15 cellular contexts compared by ENCODE assay signal in genomic region chr1:1507305-1507704, GRCh38. TPM values are rescaled to one million over a fixed set of nuclear protein-coding genes. Genes with fewer than 3 reads are reported as not detected.
DNase-seq lines count a peak whose midpoint lies in the region; ATAC-seq and TF ChIP-seq lines count a peak whose summit lies in the region.
"Had no signal": no experiment of that assay in that cellular context is flagged by ENCODE, and none has a peak within 500 bp of the region (broad histone marks: within the 10 kb centered on the region; RNA-seq: fewer than 3 reads in every experiment).

No MANE protein-coding gene starts in this region.

- H3K79me1 ChIP-seq in mesendoderm (ENCODE audit: low read length): no peaks in the 10 kb centered on the region

- H3K9me3 ChIP-seq in osteoblast (ENCODE audit: low read depth, low read length): no peaks in the 10 kb centered on the region

- intact Hi-C loops in natural killer cell (cut with micrococcal nuclease): no loop called here

- H3K27ac ChIP-seq in osteoblast (ENCODE audit: low read depth, low read length): no peak overlapping the region
- no peak overlapping the region for H3K27ac ChIP-seq in mesendoderm (ENCODE audit: low read depth, low read length)
- H3K27ac ChIP-seq: GM23248, HL-60 had no signal

- no peak overlapping the region for H3K9ac ChIP-seq in mesendoderm (ENCODE audit: low read length)
- H3K9ac ChIP-seq: GM23248 had no signal

- H3K36me3 Mint-ChIP-seq in natural killer cell treated with Interleukin-12 subunit alpha and Interleukin-12 subunit beta and Interleukin-15 and Interleukin-18, amount 100 ng/mL, for 72 hours: no peaks in the 10 kb centered on the region
- H3K36me3 Mint-ChIP-seq in natural killer cell: no peaks in the 10 kb centered on the region
- no peaks in the 10 kb centered on the region for H3K36me3 Mint-ChIP-seq in immature natural killer cell
- H3K36me3 Mint-ChIP-seq in WTC11: no peaks in the 10 kb centered on the region

- no peak overlapping the region for H4K5ac ChIP-seq in mesendoderm (ENCODE audit: low read length)

- no peak overlapping the region for H3K4me3 ChIP-seq in osteoblast (ENCODE audit: insufficient read depth, low read length)
- no peak overlapping the region for H3K4me3 ChIP-seq in mesendoderm (ENCODE audit: low read length)
- H3K4me3 ChIP-seq: GM23248 had no signal

- no CpG with 5 or more reads among the region's 4 CpGs for WGBS in mesendoderm (ENCODE audit: extremely low coverage, insufficient coverage, low lambda C conversion rate)

- H3K56ac ChIP-seq in mesendoderm (ENCODE audit: low read length): no peak overlapping the region

- H2AK5ac ChIP-seq in mesendoderm (ENCODE audit: low read length): no peak overlapping the region

- no peaks in the 10 kb centered on the region for H3K27me3 Mint-ChIP-seq in natural killer cell treated with Interleukin-12 subunit alpha and Interleukin-12 subunit beta and Interleukin-15 and Interleukin-18, amount 100 ng/mL, for 72 hours
- no peaks in the 10 kb centered on the region for H3K27me3 Mint-ChIP-seq in natural killer cell (ENCODE audit: low read depth in 2 of 2)
- peaks cover 5 to 8% (median 7%) of the 10 kb centered on the region in 3 donors for H3K27me3 Mint-ChIP-seq in immature natural killer cell (ENCODE audit: low read depth in 3 of 3)
- H3K27me3 Mint-ChIP-seq in WTC11 (ENCODE audit: low read depth): no peaks in the 10 kb centered on the region
- H3K27me3 Mint-ChIP-seq: B cell; CD4-positive, alpha-beta T cell had no signal

- no peak overlapping the region for H3K4ac ChIP-seq in mesendoderm (ENCODE audit: low read depth, low read length)

- H3K4me1 ChIP-seq in osteoblast (ENCODE audit: insufficient read depth, low read length) (peaks cover 7% of the 10 kb centered on the region), mesendoderm (ENCODE audit: control insufficient read depth, low read depth, low read length) (no peaks in the 10 kb centered on the region)

- H3K4me2 ChIP-seq in osteoblast (ENCODE audit: insufficient read depth, low read length) (no peak overlapping the region), mesendoderm (ENCODE audit: low read length) (no peak overlapping the region)

- no peak overlapping the region for H2BK120ac ChIP-seq in mesendoderm (ENCODE audit: low read depth, low read length)

- POLR2A ChIA-PET in WTC11 (lab: Charles Lee): no interaction called here

- H3K27ac Mint-ChIP-seq in natural killer cell treated with Interleukin-12 subunit alpha and Interleukin-12 subunit beta and Interleukin-15 and Interleukin-18, amount 100 ng/mL, for 72 hours: peak overlapping the region; percentile 39 to 50
- H3K27ac Mint-ChIP-seq in natural killer cell (peak overlapping the region in 1 of 2 donors; percentile 95), immature natural killer cell (peak overlapping the region in 4 of 6 donors; percentile 23 to 94 (median 54)), WTC11 (no peak overlapping the region)
- H3K27ac Mint-ChIP-seq: B cell; CD4-positive, alpha-beta T cell had no signal

- no peaks in the 10 kb centered on the region for H4K20me1 ChIP-seq in osteoblast (ENCODE audit: insufficient read depth, low read length)

- H3K18ac ChIP-seq in mesendoderm (ENCODE audit: low read length): no peak overlapping the region

- no peaks in the 10 kb centered on the region for H3K9me3 Mint-ChIP-seq in natural killer cell treated with Interleukin-12 subunit alpha and Interleukin-12 subunit beta and Interleukin-15 and Interleukin-18, amount 100 ng/mL, for 72 hours
- H3K9me3 Mint-ChIP-seq in natural killer cell (no peaks in the 10 kb centered on the region), immature natural killer cell (no peaks in the 10 kb centered on the region), WTC11 (no peaks in the 10 kb centered on the region)
- H3K9me3 Mint-ChIP-seq: CD4-positive, alpha-beta T cell had no signal

- DNase-seq in natural killer cell treated with Interleukin-12 subunit alpha and Interleukin-12 subunit beta and Interleukin-15 and Interleukin-18, amount 100 ng/mL, for 72 hours (ENCODE audit: low spot score): no peak
- DNase-seq in natural killer cell: no peak
- no peak for DNase-seq in immature natural killer cell
- peak; percentile 49 for DNase-seq in osteoblast (ENCODE audit: insufficient read length, low spot score, missing footprints)
- DNase-seq in NCI-H226: no peak
- DNase-seq in mesendoderm: no peak
- DNase-seq in WTC11 (ENCODE audit: low spot score): no peak
- DNase-seq: C1 segment of cervical spinal cord; Calu3; CD4-positive, alpha-beta T cell; DMS 273 treated with DMSO at 0.1 percent for 48 hours; GM23248 had no signal

- no peak overlapping the region for H2BK5ac ChIP-seq in mesendoderm (ENCODE audit: low read length)

- no peaks in the 10 kb centered on the region for H3K27me3 ChIP-seq in osteoblast (ENCODE audit: insufficient read depth, low read length)
- H3K27me3 ChIP-seq in mesendoderm (ENCODE audit: insufficient read depth, low read length, poor library complexity): no peaks in the 10 kb centered on the region

- no peak overlapping the region for H4K8ac ChIP-seq in mesendoderm (ENCODE audit: low read depth, low read length)

- peaks cover 22 to 26% of the 10 kb centered on the region in 2 donors for H3K4me1 Mint-ChIP-seq in natural killer cell treated with Interleukin-12 subunit alpha and Interleukin-12 subunit beta and Interleukin-15 and Interleukin-18, amount 100 ng/mL, for 72 hours (ENCODE audit: low read depth in 2 of 2)
- H3K4me1 Mint-ChIP-seq in natural killer cell (peaks cover 20% of the 10 kb centered on the region in 2 donors), immature natural killer cell (peaks cover 19 to 23% of the 10 kb centered on the region in 2 donors), WTC11 (peaks cover 7% of the 10 kb centered on the region)

- H2BK15ac ChIP-seq in mesendoderm (replicated peaks; ENCODE audit: low read depth): no peak overlapping the region

- ATAC-seq in natural killer cell treated with Interleukin-12 subunit alpha and Interleukin-12 subunit beta and Interleukin-15 and Interleukin-18, amount 100 ng/mL, for 72 hours: no peak
- no peak for ATAC-seq in natural killer cell
- no peak for ATAC-seq in WTC11
- ATAC-seq: HCT116 had no signal

- no peak overlapping the region for H3K23ac ChIP-seq in mesendoderm (ENCODE audit: low read length)

- no peak overlapping the region for H3K4me3 Mint-ChIP-seq in natural killer cell treated with Interleukin-12 subunit alpha and Interleukin-12 subunit beta and Interleukin-15 and Interleukin-18, amount 100 ng/mL, for 72 hours
- H3K4me3 Mint-ChIP-seq in natural killer cell (no peak overlapping the region), immature natural killer cell (peak overlapping the region in 1 of 5 donors; percentile 31), WTC11 (no peak overlapping the region)
- H3K4me3 Mint-ChIP-seq: B cell; CD4-positive, alpha-beta T cell had no signal

- H2AFZ ChIP-seq in osteoblast (ENCODE audit: low read length): no peak overlapping the region
- H2AFZ ChIP-seq: GM23248 had no signal

- CTCF ChIA-PET in WTC11 (lab: Charles Lee): no interaction called here

- TF ChIP-seq CTCF in natural killer cell (IDR thresholded peaks at IDR 0.05) (no peak), osteoblast (IDR thresholded peaks at IDR 0.05; ENCODE audit: extremely low read depth, low read depth, low read length) (no peak), WTC11 (IDR thresholded peaks at IDR 0.05) (no peak)

- H3K36me3 ChIP-seq in osteoblast (ENCODE audit: insufficient read depth, low read length): no peaks in the 10 kb centered on the region
- H3K36me3 ChIP-seq in mesendoderm (ENCODE audit: control insufficient read depth, insufficient read depth, low read length): no peaks in the 10 kb centered on the region

- no peaks in the 10 kb centered on the region for H3K79me2 ChIP-seq in osteoblast (ENCODE audit: insufficient read depth, low read length)
- H3K79me2 ChIP-seq in mesendoderm (ENCODE audit: control insufficient read depth, insufficient read depth, low read length): no peaks in the 10 kb centered on the region

TF ChIP-seq in WTC11, 78 proteins besides CTCF, POLR2A, EP300 and RAD21 (continues in another document):
- no peak for TF ChIP-seq CREM (CRISPR knock-in tag; IDR thresholded peaks at IDR 0.05)
- no peak for TF ChIP-seq CREB1 (CRISPR knock-in tag; IDR thresholded peaks at IDR 0.05)
- no peak for TF ChIP-seq ZNF232 (CRISPR knock-in tag; IDR thresholded peaks at IDR 0.05)
- no peak for TF ChIP-seq ZBTB21 (CRISPR knock-in tag; IDR thresholded peaks at IDR 0.05; ENCODE audit: borderline replicate concordance)
- no peak for TF ChIP-seq SP1 (CRISPR knock-in tag; conservative IDR thresholded peaks at IDR 0.05)
- TF ChIP-seq JUN (CRISPR knock-in tag; IDR thresholded peaks at IDR 0.05): no peak

RNA-seq across cellular contexts. Expression of gene ATAD3A, which starts 4.7 kb away (rescaled TPM):
- 100 to 1,000 TPM in 1 of 2 donors, 10 to 100 TPM in 1; 52.7 to 126 TPM for total RNA-seq in natural killer cell treated with Interleukin-12 subunit alpha and Interleukin-12 subunit beta and Interleukin-15 and Interleukin-18, amount 100 ng/mL, for 72 hours
- total RNA-seq in natural killer cell (10 to 100 TPM; 17.3 to 37.3 (median 22.2) TPM), osteoblast (18.6 and 19.9 TPM in 2 replicates), WTC11 (2021) (56.1 to 71.2 TPM (median 58.7 TPM) in 3 replicates)
- 10 to 100 TPM in 1 of 3 donors, 1 to 10 TPM in 2; 6.4 to 14.5 (median 7.3) TPM for polyA plus RNA-seq in immature natural killer cell
- polyA plus RNA-seq in mesendoderm (2013, experiment 1 of 2): 38.8 TPM
- polyA plus RNA-seq in mesendoderm (2013, experiment 2 of 2): 39.0 TPM

RNA-seq across cellular contexts. Expression of gene TMEM240, which starts 33.1 kb away (rescaled TPM):
- total RNA-seq in natural killer cell treated with Interleukin-12 subunit alpha and Interleukin-12 subunit beta and Interleukin-15 and Interleukin-18, amount 100 ng/mL, for 72 hours: 1 to 10 TPM in 1 of 2 donors, not detected in 1; 1.6 TPM
- total RNA-seq in natural killer cell (under 1 TPM; 0.35 to 1.00 (median 0.83) TPM), osteoblast (1.8 and 2.7 TPM in 2 replicates), WTC11 (2021) (6.6 to 8.8 TPM (median 8.0 TPM) in 3 replicates)
- not detected for polyA plus RNA-seq in immature natural killer cell
- polyA plus RNA-seq in mesendoderm (2013, experiment 1 of 2): 0.70 TPM
- polyA plus RNA-seq in mesendoderm (2013, experiment 2 of 2): 0.83 TPM

RNA-seq across cellular contexts. Expression of gene ATAD3B, which starts 35.7 kb away (rescaled TPM):
- 100 to 1,000 TPM in 1 of 2 donors, 10 to 100 TPM in 1; 56.6 to 126 TPM for total RNA-seq in natural killer cell treated with Interleukin-12 subunit alpha and Interleukin-12 subunit beta and Interleukin-15 and Interleukin-18, amount 100 ng/mL, for 72 hours
- total RNA-seq in natural killer cell (10 to 100 TPM; 31.9 to 52.4 (median 42.9) TPM), osteoblast (10.6 and 14.5 TPM in 2 replicates), WTC11 (2021) (47.9 to 63.6 TPM (median 48.5 TPM) in 3 replicates)
- polyA plus RNA-seq in immature natural killer cell: 1 to 10 TPM in 2 of 3 donors, under 1 TPM in 1; 0.39 to 5.0 (median 2.5) TPM
- polyA plus RNA-seq in mesendoderm (2013, experiment 1 of 2): 35.2 TPM
- 38.6 TPM for polyA plus RNA-seq in mesendoderm (2013, experiment 2 of 2)

RNA-seq across cellular contexts. Expression of gene ATAD3C, which starts 57.8 kb away (rescaled TPM):
- total RNA-seq in natural killer cell treated with Interleukin-12 subunit alpha and Interleukin-12 subunit beta and Interleukin-15 and Interleukin-18, amount 100 ng/mL, for 72 hours: 1 to 10 TPM in 1 of 2 donors, under 1 TPM in 1; 0.17 to 1.7 TPM
- total RNA-seq in natural killer cell (1 to 10 TPM in 2 of 3 donors, under 1 TPM in 1; 0.13 to 2.2 (median 1.5) TPM), osteoblast (under 0.01 and 0.59 TPM in 2 replicates), WTC11 (2021) (0.60 to 0.94 TPM (median 0.61 TPM) in 3 replicates)
- 1 to 10 TPM; 1.5 to 4.0 (median 3.1) TPM for polyA plus RNA-seq in immature natural killer cell
- 0.67 TPM for polyA plus RNA-seq in mesendoderm (2013, experiment 1 of 2)
- 0.63 TPM for polyA plus RNA-seq in mesendoderm (2013, experiment 2 of 2)
- total RNA-seq: GM23248 had no signal
